Comparison of ENCODE assay signal across 10 cellular contexts in the genomic region with DNA sequence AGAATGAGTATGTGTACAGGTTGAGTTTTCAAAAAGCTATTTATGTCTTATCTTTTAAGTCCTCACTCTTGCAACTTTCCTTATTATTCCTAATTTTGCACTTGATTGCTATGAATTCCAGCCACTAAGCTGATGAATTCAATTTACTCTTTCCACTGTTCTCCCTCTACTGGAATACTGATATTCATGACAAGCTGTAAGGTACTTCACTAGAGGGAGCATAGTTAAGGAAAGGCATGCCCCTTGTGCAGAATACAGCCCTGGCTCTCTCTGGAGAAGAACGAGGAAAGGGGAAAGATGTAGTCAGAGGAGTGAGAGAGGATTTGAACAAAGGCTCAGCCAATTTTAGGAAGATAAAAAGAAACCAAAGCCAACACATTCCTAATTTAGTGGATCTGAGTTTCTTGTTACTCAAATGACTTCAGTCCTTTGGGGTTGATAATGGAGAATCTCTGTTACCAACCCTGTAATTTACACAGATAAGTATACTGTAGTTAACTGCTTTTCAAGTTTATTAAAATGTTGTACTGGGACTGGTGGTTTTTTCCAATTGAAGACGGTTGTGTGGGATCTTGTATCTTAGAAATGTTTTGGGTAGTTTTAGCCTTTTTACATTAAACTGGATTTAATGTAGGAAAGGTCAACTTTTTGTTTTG.
A peak's percentile ranks its signal among the peaks of the same experiment; 100 is the strongest.
DNase-seq lines count a peak whose midpoint lies in the region; ATAC-seq and FAIRE-seq lines count a peak whose summit lies in the region.
"Had no signal": no experiment of that assay in that cellular context is flagged by ENCODE, and none has a peak within 500 bp of the region (broad histone marks: within the 10 kb centered on the region; RNA-seq: fewer than 3 reads in every experiment).

No MANE protein-coding gene starts in this region.

- no peak for ATAC-seq in HG02840 (IDR thresholded peaks at IDR 0.05; ENCODE audit: low FRiP score, unreplicated experiment)

- FAIRE-seq in A204.1 (lab: Jason Lieb, UNC): peak; percentile 39
- FAIRE-seq: islet of Langerhans had no signal

- DNase-seq in EH (ENCODE audit: low read depth) (peak; percentile 42), SW480 (ENCODE audit: low spot score) (peak; percentile 36), hepatic stellate cell (ENCODE audit: low spot score) (peak; percentile 37), RPMI8226 (no peak), Ammon's horn (ENCODE audit: low spot score) (no peak)
- no peak for DNase-seq in stimulated activated CD8-positive, alpha-beta memory T cell treated with anti-CD3 and anti-CD28 coated beads, Interleukin-4, amount 100 ng/mL, for 48 hours
- DNase-seq: NCI-H1694 treated with DMSO at 0.1 percent for 48 hours had no signal

Comparison
In these comparisons a context has a peak if more than half of its experiments do, and no peak if none do; other contexts are left out.
1. DNase-seq: peak in EH (single experiment), SW480 (single experiment) and hepatic stellate cell (single experiment); none in RPMI8226 (single experiment), Ammon's horn (single experiment) and stimulated activated CD8-positive, alpha-beta memory T cell treated with anti-CD3 and anti-CD28 coated beads, Interleukin-4, amount 100 ng/mL, for 48 hours (single experiment).